ENCODE assay signal across 1 cellular context in genomic region chr13:46103037-46103436, GRCh38.
TF ChIP-seq lines count a peak whose summit lies in the region.

No MANE protein-coding gene starts in this region.

TF ChIP-seq in HepG2, 621 proteins besides CTCF, POLR2A, EP300 and RAD21:
- TF ChIP-seq ZSCAN12 (CRISPR knock-in tag; IDR thresholded peaks at IDR 0.05) (no peak), ZMYM4 (CRISPR knock-in tag; IDR thresholded peaks at IDR 0.05) (peak; percentile 32; the same call in 1 of the 2 replicates), PAX8 (CRISPR knock-in tag; IDR thresholded peaks at IDR 0.05; ENCODE audit: borderline replicate concordance) (no peak), NFIC (IDR thresholded peaks at IDR 0.05; ENCODE audit: low read length) (no peak), ONECUT2 (CRISPR knock-in tag; IDR thresholded peaks at IDR 0.05) (no peak), TEAD2 (CRISPR knock-in tag; IDR thresholded peaks at IDR 0.05) (no peak), ZKSCAN8 (CRISPR knock-in tag; IDR thresholded peaks at IDR 0.05; ENCODE audit: borderline replicate concordance) (no peak), ZNF335 (CRISPR knock-in tag; IDR thresholded peaks at IDR 0.05) (no peak), EZH2 (conservative IDR thresholded peaks at IDR 0.05; ENCODE audit: low read depth, low read length) (no peak), ZNF644 (CRISPR knock-in tag; IDR thresholded peaks at IDR 0.05; ENCODE audit: low read depth) (0 out of 2 replicates have a peak, but pooled peaks have one; percentile 42), KLF15 (CRISPR knock-in tag; IDR thresholded peaks at IDR 0.05; ENCODE audit: borderline replicate concordance) (no peak), ZBTB33 (CRISPR knock-in tag; IDR thresholded peaks at IDR 0.05) (peak; percentile 63; the same call in 1 of the 2 replicates), KDM2A (CRISPR knock-in tag; IDR thresholded peaks at IDR 0.05; ENCODE audit: borderline replicate concordance, low read depth) (no peak), CERS6 (CRISPR knock-in tag; IDR thresholded peaks at IDR 0.05) (no peak), GMEB1 (CRISPR knock-in tag; IDR thresholded peaks at IDR 0.05; ENCODE audit: borderline replicate concordance) (no peak), MIER3 (CRISPR knock-in tag; IDR thresholded peaks at IDR 0.05; ENCODE audit: borderline replicate concordance) (no peak), MNT (IDR thresholded peaks at IDR 0.05) (no peak), ZBTB38 (CRISPR knock-in tag; IDR thresholded peaks at IDR 0.05) (peak; percentile 76; the same call in 1 of the 2 replicates), ZNF44 (CRISPR knock-in tag; IDR thresholded peaks at IDR 0.05) (no peak), HNRNPLL (IDR thresholded peaks at IDR 0.05; ENCODE audit: low read depth, low read length, poor library complexity, severe bottlenecking) (no peak), ZNF530 (CRISPR knock-in tag; IDR thresholded peaks at IDR 0.05; ENCODE audit: low read depth) (no peak), NR2F6 (IDR thresholded peaks at IDR 0.05) (no peak), NR2F6 (CRISPR knock-in tag; IDR thresholded peaks at IDR 0.05) (no peak), KDM5B (CRISPR knock-in tag; IDR thresholded peaks at IDR 0.05; ENCODE audit: borderline replicate concordance) (no peak), STAG1 (CRISPR knock-in tag; IDR thresholded peaks at IDR 0.05) (no peak), IRX3 (CRISPR knock-in tag; IDR thresholded peaks at IDR 0.05; ENCODE audit: borderline replicate concordance, low read depth) (no peak), RFXANK (CRISPR knock-in tag; IDR thresholded peaks at IDR 0.05) (no peak), RNF2 (conservative IDR thresholded peaks at IDR 0.05; ENCODE audit: low read depth) (no peak), ZMYM3 (CRISPR knock-in tag; IDR thresholded peaks at IDR 0.05) (no peak), ZNF34 (CRISPR knock-in tag; IDR thresholded peaks at IDR 0.05; ENCODE audit: borderline replicate concordance) (no peak), KMT2B (CRISPR knock-in tag; IDR thresholded peaks at IDR 0.05) (no peak), CHD4 (IDR thresholded peaks at IDR 0.05; ENCODE audit: borderline replicate concordance, low read length) (no peak), EHMT2 (IDR thresholded peaks at IDR 0.05; ENCODE audit: borderline replicate concordance, low read depth, low read length) (0 out of 2 replicates have a peak, but pooled peaks have one; percentile 45), RBFOX2 (IDR thresholded peaks at IDR 0.05; ENCODE audit: low read depth, low read length) (peak; percentile 44; the same call in 1 of the 2 replicates), ZEB1 (IDR thresholded peaks at IDR 0.05; ENCODE audit: insufficient replicate concordance, low read depth) (no peak), ZFP90 (CRISPR knock-in tag; IDR thresholded peaks at IDR 0.05; ENCODE audit: borderline replicate concordance) (no peak)
TF ChIP-seq in HepG2: peak in this region for 6.
